In genomic region chr18:13284330-13285027, GRCh38 we compare ENCODE assay signal across 13 cellular contexts.
DNase-seq lines count a peak whose midpoint lies in the region; ATAC-seq and TF ChIP-seq lines count a peak whose summit lies in the region.
"Had no signal": no experiment of that assay in that cellular context is flagged by ENCODE, and none has a peak within 500 bp of the region (broad histone marks: within the 10 kb centered on the region; RNA-seq: fewer than 3 reads in every experiment).

No MANE protein-coding gene starts in this region.

- H3K9ac ChIP-seq in BLaER1 = no peak overlapping the region

- CTCF ChIA-PET in A673 (lab: Charles Lee) = no interaction called here

- ATAC-seq in HG02571 (IDR thresholded peaks at IDR 0.05; ENCODE audit: unreplicated experiment) = no peak
- no peak for ATAC-seq in GM18520 (IDR thresholded peaks at IDR 0.05; ENCODE audit: unreplicated experiment)
- ATAC-seq: stimulated activated memory B cell treated with anti-CD40 and anti-IgM and Interleukin-4, amounts not matched to agents 10 μg/mL and 1 μg/mL and 100 μg/mL, for 72 hours had no signal

- H3K4me2 ChIP-seq in BLaER1 = peak overlapping the region; percentile 23

- peak; percentile 15 for DNase-seq in GM12865 (ENCODE audit: low read depth)
- DNase-seq in activated effector memory CD4-positive, alpha-beta T cell treated with anti-CD3 and anti-CD28 coated beads, Interleukin-2, amount 50 U/mL, for 16 hours = peak; percentile 76
- peak; percentile 76 for DNase-seq in posterior vena cava (ENCODE audit: low spot score)
- no peak for DNase-seq in epidermal melanocyte (ENCODE audit: insufficient read length, low spot score)
- DNase-seq in A673 (ENCODE audit: low spot score) = no peak
- DNase-seq: hypothalamus, SW 1271 had no signal

- no TSS peak for BruUV-seq in A673 (replicated peaks; lab: Mats Ljungman, UMichigan)

- intact Hi-C loops in posterior vena cava (cut with DNase I) (loop anchor here in 1 of 2 donors (10.0 kb wide), 1 partner anchor 50 kb away; no protein-coding TSS in a partner anchor), A673 (cut with micrococcal nuclease; ENCODE audit: unreplicated experiment) (no loop called here)

- H3K27me3 ChIP-seq in BLaER1 (no peaks in the 10 kb centered on the region), A673 (replicated peaks; ENCODE audit: insufficient read depth, low read depth, low read length, poor library complexity) (no peaks in the 10 kb centered on the region)

- H3K36me3 ChIP-seq in BLaER1 = peaks cover 99% of the 10 kb centered on the region
- H3K36me3 ChIP-seq in A673 (ENCODE audit: insufficient read depth, low read length, poor library complexity, severe bottlenecking) = no peaks in the 10 kb centered on the region

- H3K9me3 ChIP-seq in BLaER1 = peaks cover 37% of the 10 kb centered on the region
- H3K9me3 ChIP-seq in A673 (ENCODE audit: low read depth, low read length, poor library complexity, severe bottlenecking) = no peaks in the 10 kb centered on the region

- peaks cover 40% of the 10 kb centered on the region for H4K20me1 ChIP-seq in BLaER1

- H3K4me3 ChIP-seq in BLaER1 = no peak overlapping the region
- H3K4me3 ChIP-seq in GM12865 (ENCODE audit: low read depth, low read length) = no peak overlapping the region
- H3K4me3 ChIP-seq in A673 (ENCODE audit: low read depth, low read length, poor library complexity, severe bottlenecking) = no peak overlapping the region
- H3K4me3 ChIP-seq: lung had no signal

- POLR2A ChIA-PET in A673 (lab: Charles Lee; ENCODE audit: low non-redundant PET) = no interaction called here

- H3K27ac ChIP-seq in BLaER1 = no peak overlapping the region
- no peak overlapping the region for H3K27ac ChIP-seq in A673 (ENCODE audit: low read depth, low read length, poor library complexity, severe bottlenecking)
- H3K27ac ChIP-seq: C4-2B had no signal

- H3K4me1 ChIP-seq in BLaER1 (peaks cover 69% of the 10 kb centered on the region), A673 (ENCODE audit: insufficient read depth, low read length, poor library complexity, severe bottlenecking) (no peaks in the 10 kb centered on the region)

- TF ChIP-seq CTCF in GM12865 (IDR thresholded peaks at IDR 0.05; ENCODE audit: insufficient read depth, low read depth, low read length, missing control alignments) = no peak
- TF ChIP-seq CTCF in A673 (conservative IDR thresholded peaks at IDR 0.05; ENCODE audit: low read depth, low read length) = no peak

Comparison
In these comparisons a context has a peak if more than half of its experiments do, and no peak if none do; other contexts are left out.
1. DNase-seq: peak in GM12865 (single experiment), activated effector memory CD4-positive, alpha-beta T cell treated with anti-CD3 and anti-CD28 coated beads, Interleukin-2, amount 50 U/mL, for 16 hours (single experiment) and posterior vena cava (single experiment); none in epidermal melanocyte (single experiment) and A673 (single experiment).